Comparison of ENCODE assay signal across 2 cellular contexts in the genomic region with DNA sequence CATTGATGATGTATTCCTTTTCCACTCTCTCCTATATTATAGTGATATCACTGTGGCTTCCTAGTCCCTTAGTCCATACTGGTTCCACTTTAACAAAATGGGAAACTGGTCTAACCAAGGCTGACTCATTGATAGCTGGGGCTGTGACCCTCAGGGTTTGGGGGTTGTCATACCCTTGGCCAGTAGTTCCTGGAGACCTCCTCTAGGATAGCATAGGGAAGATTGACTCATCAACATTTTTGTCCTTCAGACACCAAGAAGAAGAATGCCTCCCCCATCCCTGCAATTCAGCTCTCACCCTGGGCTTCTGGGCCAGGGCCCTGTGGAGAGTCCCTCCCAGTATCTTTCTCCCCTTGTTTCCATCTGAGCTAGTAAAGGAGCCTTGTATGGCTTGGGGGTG.
TF ChIP-seq lines count a peak whose summit lies in the region.

No MANE protein-coding gene starts in this region.

TF ChIP-seq in IMR-90, 13 proteins besides CTCF, POLR2A, EP300 and RAD21:
- TF ChIP-seq RFX5 (IDR thresholded peaks at IDR 0.05; ENCODE audit: low read depth, low read length) (no peak), CHD1 (IDR thresholded peaks at IDR 0.05; ENCODE audit: low read depth, low read length) (no peak), USF2 (IDR thresholded peaks at IDR 0.05; ENCODE audit: low read depth, low read length) (no peak), FOS (IDR thresholded peaks at IDR 0.05; ENCODE audit: low read depth, low read length) (no peak), CEBPB (IDR thresholded peaks at IDR 0.05; ENCODE audit: low read depth, low read length) (no peak), NFE2L2 (IDR thresholded peaks at IDR 0.05; ENCODE audit: low read depth, low read length) (no peak), BHLHE40 (IDR thresholded peaks at IDR 0.05; ENCODE audit: low read depth, low read length) (no peak), SMC3 (IDR thresholded peaks at IDR 0.05; ENCODE audit: low read depth, low read length) (no peak), RCOR1 (IDR thresholded peaks at IDR 0.05; ENCODE audit: insufficient replicate concordance, low read length) (no peak), MAFK (IDR thresholded peaks at IDR 0.05; ENCODE audit: low read depth, low read length) (no peak), MAZ (IDR thresholded peaks at IDR 0.05; ENCODE audit: borderline replicate concordance, low read depth, low read length) (no peak), MXI1 (IDR thresholded peaks at IDR 0.05; ENCODE audit: borderline replicate concordance, low read depth, low read length) (no peak)
- TF ChIP-seq, protein P1, sequence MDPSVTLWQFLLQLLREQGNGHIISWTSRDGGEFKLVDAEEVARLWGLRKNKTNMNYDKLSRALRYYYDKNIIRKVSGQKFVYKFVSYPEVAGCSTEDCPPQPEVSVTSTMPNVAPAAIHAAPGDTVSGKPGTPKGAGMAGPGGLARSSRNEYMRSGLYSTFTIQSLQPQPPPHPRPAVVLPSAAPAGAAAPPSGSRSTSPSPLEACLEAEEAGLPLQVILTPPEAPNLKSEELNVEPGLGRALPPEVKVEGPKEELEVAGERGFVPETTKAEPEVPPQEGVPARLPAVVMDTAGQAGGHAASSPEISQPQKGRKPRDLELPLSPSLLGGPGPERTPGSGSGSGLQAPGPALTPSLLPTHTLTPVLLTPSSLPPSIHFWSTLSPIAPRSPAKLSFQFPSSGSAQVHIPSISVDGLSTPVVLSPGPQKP (IDR thresholded peaks at IDR 0.05; ENCODE audit: borderline replicate concordance, low read depth, low read length), result no peak

TF ChIP-seq in WTC11, 78 proteins besides CTCF, POLR2A, EP300 and RAD21:
- TF ChIP-seq JUN (CRISPR knock-in tag; IDR thresholded peaks at IDR 0.05) (no peak), ZNF219 (CRISPR knock-in tag; IDR thresholded peaks at IDR 0.05; ENCODE audit: borderline replicate concordance) (no peak), PRRX2 (CRISPR knock-in tag; IDR thresholded peaks at IDR 0.05) (no peak), MYBL2 (CRISPR knock-in tag; IDR thresholded peaks at IDR 0.05) (no peak), ESRRA (CRISPR knock-in tag; IDR thresholded peaks at IDR 0.05; ENCODE audit: borderline replicate concordance) (no peak), ZNF416 (CRISPR knock-in tag; IDR thresholded peaks at IDR 0.05) (no peak), NFATC4 (CRISPR knock-in tag; IDR thresholded peaks at IDR 0.05) (no peak), OVOL2 (CRISPR knock-in tag; IDR thresholded peaks at IDR 0.05; ENCODE audit: borderline replicate concordance) (no peak), SMAD4 (CRISPR knock-in tag; IDR thresholded peaks at IDR 0.05) (no peak), CBFB (CRISPR knock-in tag; IDR thresholded peaks at IDR 0.05; ENCODE audit: low read depth) (no peak), SP1 (CRISPR knock-in tag; conservative IDR thresholded peaks at IDR 0.05) (no peak), SOX15 (CRISPR knock-in tag; IDR thresholded peaks at IDR 0.05) (no peak), GTF2I (CRISPR knock-in tag; conservative IDR thresholded peaks at IDR 0.05) (no peak), CREB1 (CRISPR knock-in tag; IDR thresholded peaks at IDR 0.05) (no peak), ZNF423 (CRISPR knock-in tag; IDR thresholded peaks at IDR 0.05) (no peak)
- TF ChIP-seq, protein P2, sequence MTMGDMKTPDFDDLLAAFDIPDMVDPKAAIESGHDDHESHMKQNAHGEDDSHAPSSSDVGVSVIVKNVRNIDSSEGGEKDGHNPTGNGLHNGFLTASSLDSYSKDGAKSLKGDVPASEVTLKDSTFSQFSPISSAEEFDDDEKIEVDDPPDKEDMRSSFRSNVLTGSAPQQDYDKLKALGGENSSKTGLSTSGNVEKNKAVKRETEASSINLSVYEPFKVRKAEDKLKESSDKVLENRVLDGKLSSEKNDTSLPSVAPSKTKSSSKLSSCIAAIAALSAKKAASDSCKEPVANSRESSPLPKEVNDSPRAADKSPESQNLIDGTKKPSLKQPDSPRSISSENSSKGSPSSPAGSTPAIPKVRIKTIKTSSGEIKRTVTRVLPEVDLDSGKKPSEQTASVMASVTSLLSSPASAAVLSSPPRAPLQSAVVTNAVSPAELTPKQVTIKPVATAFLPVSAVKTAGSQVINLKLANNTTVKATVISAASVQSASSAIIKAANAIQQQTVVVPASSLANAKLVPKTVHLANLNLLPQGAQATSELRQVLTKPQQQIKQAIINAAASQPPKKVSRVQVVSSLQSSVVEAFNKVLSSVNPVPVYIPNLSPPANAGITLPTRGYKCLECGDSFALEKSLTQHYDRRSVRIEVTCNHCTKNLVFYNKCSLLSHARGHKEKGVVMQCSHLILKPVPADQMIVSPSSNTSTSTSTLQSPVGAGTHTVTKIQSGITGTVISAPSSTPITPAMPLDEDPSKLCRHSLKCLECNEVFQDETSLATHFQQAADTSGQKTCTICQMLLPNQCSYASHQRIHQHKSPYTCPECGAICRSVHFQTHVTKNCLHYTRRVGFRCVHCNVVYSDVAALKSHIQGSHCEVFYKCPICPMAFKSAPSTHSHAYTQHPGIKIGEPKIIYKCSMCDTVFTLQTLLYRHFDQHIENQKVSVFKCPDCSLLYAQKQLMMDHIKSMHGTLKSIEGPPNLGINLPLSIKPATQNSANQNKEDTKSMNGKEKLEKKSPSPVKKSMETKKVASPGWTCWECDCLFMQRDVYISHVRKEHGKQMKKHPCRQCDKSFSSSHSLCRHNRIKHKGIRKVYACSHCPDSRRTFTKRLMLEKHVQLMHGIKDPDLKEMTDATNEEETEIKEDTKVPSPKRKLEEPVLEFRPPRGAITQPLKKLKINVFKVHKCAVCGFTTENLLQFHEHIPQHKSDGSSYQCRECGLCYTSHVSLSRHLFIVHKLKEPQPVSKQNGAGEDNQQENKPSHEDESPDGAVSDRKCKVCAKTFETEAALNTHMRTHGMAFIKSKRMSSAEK (CRISPR knock-in tag; IDR thresholded peaks at IDR 0.05; ENCODE audit: borderline replicate concordance), result no peak
- TF ChIP-seq, protein P3, sequence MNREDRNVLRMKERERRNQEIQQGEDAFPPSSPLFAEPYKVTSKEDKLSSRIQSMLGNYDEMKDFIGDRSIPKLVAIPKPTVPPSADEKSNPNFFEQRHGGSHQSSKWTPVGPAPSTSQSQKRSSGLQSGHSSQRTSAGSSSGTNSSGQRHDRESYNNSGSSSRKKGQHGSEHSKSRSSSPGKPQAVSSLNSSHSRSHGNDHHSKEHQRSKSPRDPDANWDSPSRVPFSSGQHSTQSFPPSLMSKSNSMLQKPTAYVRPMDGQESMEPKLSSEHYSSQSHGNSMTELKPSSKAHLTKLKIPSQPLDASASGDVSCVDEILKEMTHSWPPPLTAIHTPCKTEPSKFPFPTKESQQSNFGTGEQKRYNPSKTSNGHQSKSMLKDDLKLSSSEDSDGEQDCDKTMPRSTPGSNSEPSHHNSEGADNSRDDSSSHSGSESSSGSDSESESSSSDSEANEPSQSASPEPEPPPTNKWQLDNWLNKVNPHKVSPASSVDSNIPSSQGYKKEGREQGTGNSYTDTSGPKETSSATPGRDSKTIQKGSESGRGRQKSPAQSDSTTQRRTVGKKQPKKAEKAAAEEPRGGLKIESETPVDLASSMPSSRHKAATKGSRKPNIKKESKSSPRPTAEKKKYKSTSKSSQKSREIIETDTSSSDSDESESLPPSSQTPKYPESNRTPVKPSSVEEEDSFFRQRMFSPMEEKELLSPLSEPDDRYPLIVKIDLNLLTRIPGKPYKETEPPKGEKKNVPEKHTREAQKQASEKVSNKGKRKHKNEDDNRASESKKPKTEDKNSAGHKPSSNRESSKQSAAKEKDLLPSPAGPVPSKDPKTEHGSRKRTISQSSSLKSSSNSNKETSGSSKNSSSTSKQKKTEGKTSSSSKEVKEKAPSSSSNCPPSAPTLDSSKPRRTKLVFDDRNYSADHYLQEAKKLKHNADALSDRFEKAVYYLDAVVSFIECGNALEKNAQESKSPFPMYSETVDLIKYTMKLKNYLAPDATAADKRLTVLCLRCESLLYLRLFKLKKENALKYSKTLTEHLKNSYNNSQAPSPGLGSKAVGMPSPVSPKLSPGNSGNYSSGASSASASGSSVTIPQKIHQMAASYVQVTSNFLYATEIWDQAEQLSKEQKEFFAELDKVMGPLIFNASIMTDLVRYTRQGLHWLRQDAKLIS (CRISPR knock-in tag; IDR thresholded peaks at IDR 0.05; ENCODE audit: borderline replicate concordance), result no peak
- TF ChIP-seq, protein P4, sequence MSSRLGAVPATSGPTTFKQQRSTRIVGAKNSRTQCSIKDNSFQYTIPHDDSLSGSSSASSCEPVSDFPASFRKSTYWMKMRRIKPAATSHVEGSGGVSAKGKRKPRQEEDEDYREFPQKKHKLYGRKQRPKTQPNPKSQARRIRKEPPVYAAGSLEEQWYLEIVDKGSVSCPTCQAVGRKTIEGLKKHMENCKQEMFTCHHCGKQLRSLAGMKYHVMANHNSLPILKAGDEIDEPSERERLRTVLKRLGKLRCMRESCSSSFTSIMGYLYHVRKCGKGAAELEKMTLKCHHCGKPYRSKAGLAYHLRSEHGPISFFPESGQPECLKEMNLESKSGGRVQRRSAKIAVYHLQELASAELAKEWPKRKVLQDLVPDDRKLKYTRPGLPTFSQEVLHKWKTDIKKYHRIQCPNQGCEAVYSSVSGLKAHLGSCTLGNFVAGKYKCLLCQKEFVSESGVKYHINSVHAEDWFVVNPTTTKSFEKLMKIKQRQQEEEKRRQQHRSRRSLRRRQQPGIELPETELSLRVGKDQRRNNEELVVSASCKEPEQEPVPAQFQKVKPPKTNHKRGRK (CRISPR knock-in tag; IDR thresholded peaks at IDR 0.05; ENCODE audit: borderline replicate concordance), result no peak
- TF ChIP-seq, protein P5, sequence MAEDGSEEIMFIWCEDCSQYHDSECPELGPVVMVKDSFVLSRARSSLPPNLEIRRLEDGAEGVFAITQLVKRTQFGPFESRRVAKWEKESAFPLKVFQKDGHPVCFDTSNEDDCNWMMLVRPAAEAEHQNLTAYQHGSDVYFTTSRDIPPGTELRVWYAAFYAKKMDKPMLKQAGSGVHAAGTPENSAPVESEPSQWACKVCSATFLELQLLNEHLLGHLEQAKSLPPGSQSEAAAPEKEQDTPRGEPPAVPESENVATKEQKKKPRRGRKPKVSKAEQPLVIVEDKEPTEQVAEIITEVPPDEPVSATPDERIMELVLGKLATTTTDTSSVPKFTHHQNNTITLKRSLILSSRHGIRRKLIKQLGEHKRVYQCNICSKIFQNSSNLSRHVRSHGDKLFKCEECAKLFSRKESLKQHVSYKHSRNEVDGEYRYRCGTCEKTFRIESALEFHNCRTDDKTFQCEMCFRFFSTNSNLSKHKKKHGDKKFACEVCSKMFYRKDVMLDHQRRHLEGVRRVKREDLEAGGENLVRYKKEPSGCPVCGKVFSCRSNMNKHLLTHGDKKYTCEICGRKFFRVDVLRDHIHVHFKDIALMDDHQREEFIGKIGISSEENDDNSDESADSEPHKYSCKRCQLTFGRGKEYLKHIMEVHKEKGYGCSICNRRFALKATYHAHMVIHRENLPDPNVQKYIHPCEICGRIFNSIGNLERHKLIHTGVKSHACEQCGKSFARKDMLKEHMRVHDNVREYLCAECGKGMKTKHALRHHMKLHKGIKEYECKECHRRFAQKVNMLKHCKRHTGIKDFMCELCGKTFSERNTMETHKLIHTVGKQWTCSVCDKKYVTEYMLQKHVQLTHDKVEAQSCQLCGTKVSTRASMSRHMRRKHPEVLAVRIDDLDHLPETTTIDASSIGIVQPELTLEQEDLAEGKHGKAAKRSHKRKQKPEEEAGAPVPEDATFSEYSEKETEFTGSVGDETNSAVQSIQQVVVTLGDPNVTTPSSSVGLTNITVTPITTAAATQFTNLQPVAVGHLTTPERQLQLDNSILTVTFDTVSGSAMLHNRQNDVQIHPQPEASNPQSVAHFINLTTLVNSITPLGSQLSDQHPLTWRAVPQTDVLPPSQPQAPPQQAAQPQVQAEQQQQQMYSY (CRISPR knock-in tag; IDR thresholded peaks at IDR 0.05), result no peak
- TF ChIP-seq, protein P6, sequence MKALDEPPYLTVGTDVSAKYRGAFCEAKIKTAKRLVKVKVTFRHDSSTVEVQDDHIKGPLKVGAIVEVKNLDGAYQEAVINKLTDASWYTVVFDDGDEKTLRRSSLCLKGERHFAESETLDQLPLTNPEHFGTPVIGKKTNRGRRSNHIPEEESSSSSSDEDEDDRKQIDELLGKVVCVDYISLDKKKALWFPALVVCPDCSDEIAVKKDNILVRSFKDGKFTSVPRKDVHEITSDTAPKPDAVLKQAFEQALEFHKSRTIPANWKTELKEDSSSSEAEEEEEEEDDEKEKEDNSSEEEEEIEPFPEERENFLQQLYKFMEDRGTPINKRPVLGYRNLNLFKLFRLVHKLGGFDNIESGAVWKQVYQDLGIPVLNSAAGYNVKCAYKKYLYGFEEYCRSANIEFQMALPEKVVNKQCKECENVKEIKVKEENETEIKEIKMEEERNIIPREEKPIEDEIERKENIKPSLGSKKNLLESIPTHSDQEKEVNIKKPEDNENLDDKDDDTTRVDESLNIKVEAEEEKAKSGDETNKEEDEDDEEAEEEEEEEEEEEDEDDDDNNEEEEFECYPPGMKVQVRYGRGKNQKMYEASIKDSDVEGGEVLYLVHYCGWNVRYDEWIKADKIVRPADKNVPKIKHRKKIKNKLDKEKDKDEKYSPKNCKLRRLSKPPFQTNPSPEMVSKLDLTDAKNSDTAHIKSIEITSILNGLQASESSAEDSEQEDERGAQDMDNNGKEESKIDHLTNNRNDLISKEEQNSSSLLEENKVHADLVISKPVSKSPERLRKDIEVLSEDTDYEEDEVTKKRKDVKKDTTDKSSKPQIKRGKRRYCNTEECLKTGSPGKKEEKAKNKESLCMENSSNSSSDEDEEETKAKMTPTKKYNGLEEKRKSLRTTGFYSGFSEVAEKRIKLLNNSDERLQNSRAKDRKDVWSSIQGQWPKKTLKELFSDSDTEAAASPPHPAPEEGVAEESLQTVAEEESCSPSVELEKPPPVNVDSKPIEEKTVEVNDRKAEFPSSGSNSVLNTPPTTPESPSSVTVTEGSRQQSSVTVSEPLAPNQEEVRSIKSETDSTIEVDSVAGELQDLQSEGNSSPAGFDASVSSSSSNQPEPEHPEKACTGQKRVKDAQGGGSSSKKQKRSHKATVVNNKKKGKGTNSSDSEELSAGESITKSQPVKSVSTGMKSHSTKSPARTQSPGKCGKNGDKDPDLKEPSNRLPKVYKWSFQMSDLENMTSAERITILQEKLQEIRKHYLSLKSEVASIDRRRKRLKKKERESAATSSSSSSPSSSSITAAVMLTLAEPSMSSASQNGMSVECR (CRISPR knock-in tag; IDR thresholded peaks at IDR 0.05; ENCODE audit: borderline replicate concordance), result no peak
TF ChIP-seq in WTC11: peak in this region for 0.
